In genomic region chr4:132527817-132528216, GRCh38 we compare ENCODE assay signal across 12 cellular contexts.
DNase-seq lines count a peak whose midpoint lies in the region; ATAC-seq and TF ChIP-seq lines count a peak whose summit lies in the region.
"Had no signal": no experiment of that assay in that cellular context is flagged by ENCODE, and none has a peak within 500 bp of the region (broad histone marks: within the 10 kb centered on the region; RNA-seq: fewer than 3 reads in every experiment).

No MANE protein-coding gene starts in this region.

- peaks cover 3% of the 10 kb centered on the region; the same call in 1 of the 2 replicates for H3K36me3 Mint-ChIP-seq in WTC11
- no peaks in the 10 kb centered on the region for H3K36me3 Mint-ChIP-seq in activated CD8-positive, alpha-beta memory T cell treated with anti-CD3 and anti-CD28 coated beads, Interleukin-2, amount 10 ng/mL, durations not matched to agents 7 days and 5 days

- TF ChIP-seq CTCF in HCT116 (IDR thresholded peaks at IDR 0.05 in 2 of 3, conservative IDR thresholded peaks at IDR 0.05 in 1 of 3; ENCODE audit: borderline replicate concordance in 1 of 3, insufficient read depth in 1 of 3, low read depth in 2 of 3, low read length in 2 of 3) (no peak), WTC11 (IDR thresholded peaks at IDR 0.05) (no peak), sigmoid colon (IDR thresholded peaks at IDR 0.05) (no peak)

- H4K20me1 ChIP-seq in HCT116 (ENCODE audit: insufficient read depth): no peaks in the 10 kb centered on the region

- no peak for ATAC-seq in HCT116
- ATAC-seq in WTC11: no peak
- ATAC-seq in activated CD8-positive, alpha-beta memory T cell treated with anti-CD3 and anti-CD28 coated beads, Interleukin-2, amount 10 ng/mL, durations not matched to agents 7 days and 5 days: no peak

- H3K36me3 ChIP-seq in HCT116 (ENCODE audit: control insufficient read depth in 1 of 2, insufficient read depth in 2 of 2, low read length in 2 of 2) (no peaks in the 10 kb centered on the region), sigmoid colon (no peaks in the 10 kb centered on the region)
- H3K36me3 ChIP-seq: HAP-1 had no signal

- peak overlapping the region; percentile 20; the same call in 1 of the 2 replicates for H3K27ac Mint-ChIP-seq in WTC11
- H3K27ac Mint-ChIP-seq in activated CD8-positive, alpha-beta memory T cell treated with anti-CD3 and anti-CD28 coated beads, Interleukin-2, amount 10 ng/mL, durations not matched to agents 7 days and 5 days: no peak overlapping the region
- H3K27ac Mint-ChIP-seq: CD4-positive, alpha-beta T cell had no signal

- H3K9me3 Mint-ChIP-seq in WTC11: peaks cover 3% of the 10 kb centered on the region
- H3K9me3 Mint-ChIP-seq in activated CD8-positive, alpha-beta memory T cell treated with anti-CD3 and anti-CD28 coated beads, Interleukin-2, amount 10 ng/mL, durations not matched to agents 7 days and 5 days (ENCODE audit: low read depth): peaks cover 3% of the 10 kb centered on the region
- H3K9me3 Mint-ChIP-seq: CD4-positive, alpha-beta T cell had no signal

- no peak overlapping the region for H3K4me2 ChIP-seq in HCT116 (ENCODE audit: low read length)

- peak overlapping the region; percentile 84 for H2AFZ ChIP-seq in HCT116 (ENCODE audit: low read depth, low read length, poor library complexity, severe bottlenecking)

- TF ChIP-seq POLR2A in HCT116 (IDR thresholded peaks at IDR 0.05; ENCODE audit: borderline replicate concordance, extremely low read depth, insufficient read depth, insufficient read length): no peak
- TF ChIP-seq POLR2A in sigmoid colon (IDR thresholded peaks at IDR 0.05): no peak

- no peak for TF ChIP-seq EP300 in sigmoid colon (IDR thresholded peaks at IDR 0.05)

- TF ChIP-seq RAD21 in HCT116 (IDR thresholded peaks at IDR 0.05; ENCODE audit: low read depth): no peak

- no peaks in the 10 kb centered on the region for H3K27me3 ChIP-seq in HCT116 (ENCODE audit: insufficient read depth, low read length)
- no peaks in the 10 kb centered on the region for H3K27me3 ChIP-seq in sigmoid colon

- BruUV-seq in HCT116 (replicated peaks; lab: Mats Ljungman, UMichigan): no TSS peak

- H3K9me2 ChIP-seq in HCT116 (ENCODE audit: insufficient read depth): no peaks in the 10 kb centered on the region

- no peaks in the 10 kb centered on the region for H3K27me3 Mint-ChIP-seq in WTC11 (ENCODE audit: low read depth)
- H3K27me3 Mint-ChIP-seq in activated CD8-positive, alpha-beta memory T cell treated with anti-CD3 and anti-CD28 coated beads, Interleukin-2, amount 10 ng/mL, durations not matched to agents 7 days and 5 days: no peaks in the 10 kb centered on the region
- H3K27me3 Mint-ChIP-seq: CD4-positive, alpha-beta T cell had no signal

- intact Hi-C loops in HCT116 (cut with micrococcal nuclease): no loop called here
- intact Hi-C loops in sigmoid colon (cut with DNase I): no loop called here

- 72 to 84% methylated on average over 1 of the region's 1 CpG for WGBS in sigmoid colon, 2 donors

- no peaks in the 10 kb centered on the region for H3K4me1 ChIP-seq in HCT116 (ENCODE audit: control insufficient read depth in 1 of 2, insufficient read depth in 2 of 2, low read length in 2 of 2)
- H3K4me1 ChIP-seq in sigmoid colon: no peaks in the 10 kb centered on the region
- H3K4me1 ChIP-seq: Caco-2, HAP-1 had no signal

- peaks cover 33% of the 10 kb centered on the region for H3K4me1 Mint-ChIP-seq in WTC11
- H3K4me1 Mint-ChIP-seq in activated CD8-positive, alpha-beta memory T cell treated with anti-CD3 and anti-CD28 coated beads, Interleukin-2, amount 10 ng/mL, durations not matched to agents 7 days and 5 days: no peaks in the 10 kb centered on the region

- H3K27ac ChIP-seq in HCT116 (ENCODE audit: low read depth, low read length) (no peak overlapping the region), sigmoid colon (no peak overlapping the region)
- H3K27ac ChIP-seq: C4-2B had no signal

- DNase-seq in HCT116 (ENCODE audit: low read depth, low spot score) (no peak), WTC11 (ENCODE audit: low spot score) (no peak), fibroblast of peridontal ligament (ENCODE audit: extremely low read depth) (peak; percentile 0), NCI-H187 (lab: John Stamatoyannopoulos, UW) (no peak), sigmoid colon (no peak)
- DNase-seq in activated CD8-positive, alpha-beta memory T cell treated with anti-CD3 and anti-CD28 coated beads, Interleukin-2, amount 10 ng/mL, durations not matched to agents 7 days and 5 days: no peak
- DNase-seq: AML-193; Caco-2; CD4-positive, alpha-beta T cell; IMR-90 had no signal

- RAD21 ChIA-PET in HCT116 (lab: Charles Lee; ENCODE audit: low non-redundant PET in 1 of 2, low total read pairs in 2 of 2, uncharacterized antibody in 2 of 2, unreplicated experiment in 2 of 2): no interaction called here

- H3K9me3 ChIP-seq in HCT116 (ENCODE audit: control insufficient read depth in 1 of 2, insufficient read depth in 1 of 2, low read depth in 1 of 2, low read length in 2 of 2) (no peaks in the 10 kb centered on the region), sigmoid colon (no peaks in the 10 kb centered on the region)
- H3K9me3 ChIP-seq: Caco-2, HAP-1 had no signal

- CTCF ChIA-PET in HCT116 (lab: Charles Lee) (no interaction called here), WTC11 (lab: Charles Lee) (no interaction called here)
- CTCF ChIA-PET in activated CD8-positive, alpha-beta memory T cell treated with anti-CD3 and anti-CD28 coated beads, Interleukin-2, amount 10 ng/mL, durations not matched to agents 7 days and 5 days (lab: Charles Lee): no interaction called here

- POLR2A ChIA-PET in HCT116 (lab: Charles Lee): no interaction called here
- POLR2A ChIA-PET in WTC11 (lab: Charles Lee): no interaction called here

- no peak overlapping the region for H3K9ac ChIP-seq in HCT116 (ENCODE audit: low read length)

- H3K4me3 ChIP-seq in HCT116 (replicated peaks in 1 of 2; ENCODE audit: low read depth in 1 of 2, low read length in 2 of 2) (no peak overlapping the region), sigmoid colon (no peak overlapping the region)
- H3K4me3 ChIP-seq: HAP-1 had no signal

- no peaks in the 10 kb centered on the region for H3K79me2 ChIP-seq in HCT116 (ENCODE audit: insufficient read depth, low read length)

- H3K4me3 Mint-ChIP-seq in WTC11: no peak overlapping the region
- no peak overlapping the region for H3K4me3 Mint-ChIP-seq in activated CD8-positive, alpha-beta memory T cell treated with anti-CD3 and anti-CD28 coated beads, Interleukin-2, amount 10 ng/mL, durations not matched to agents 7 days and 5 days
- H3K4me3 Mint-ChIP-seq: CD4-positive, alpha-beta T cell had no signal

TF ChIP-seq in HCT116, 20 proteins besides CTCF, POLR2A, EP300 and RAD21 (continues in another document):
- TF ChIP-seq ATF3 (IDR thresholded peaks at IDR 0.05) (no peak), CBX3 (IDR thresholded peaks at IDR 0.05; ENCODE audit: low read depth) (no peak), FOSL1 (IDR thresholded peaks at IDR 0.05; ENCODE audit: low read depth) (no peak), POLR2AphosphoS5 (IDR thresholded peaks at IDR 0.05; ENCODE audit: low read depth, low read length) (no peak), MAX (IDR thresholded peaks at IDR 0.05) (no peak), YY1 (IDR thresholded peaks at IDR 0.05; ENCODE audit: extremely low read depth, insufficient replicate concordance, low read depth, low read length) (no peak), EZH2phosphoT487 (IDR thresholded peaks at IDR 0.05; ENCODE audit: borderline replicate concordance) (no peak)

TF ChIP-seq in WTC11, 78 proteins besides CTCF, POLR2A, EP300 and RAD21:
- TF ChIP-seq USF1 (CRISPR knock-in tag; IDR thresholded peaks at IDR 0.05) (no peak), PRRX2 (CRISPR knock-in tag; IDR thresholded peaks at IDR 0.05) (no peak), MAX (CRISPR knock-in tag; IDR thresholded peaks at IDR 0.05) (no peak), TEAD1 (CRISPR knock-in tag; IDR thresholded peaks at IDR 0.05) (no peak), NR3C1 (CRISPR knock-in tag; conservative IDR thresholded peaks at IDR 0.05; ENCODE audit: low read depth) (no peak), RORB (CRISPR knock-in tag; IDR thresholded peaks at IDR 0.05) (no peak), CREM (CRISPR knock-in tag; IDR thresholded peaks at IDR 0.05) (no peak)
